Comparison of ENCODE assay signal across 8 cellular contexts in genomic region chr1:54499097-54500029, GRCh38. TPM values are rescaled to one million over a fixed set of nuclear protein-coding genes. Genes with fewer than 3 reads are reported as not detected.
A peak's percentile ranks its signal among the peaks of the same experiment; 100 is the strongest.
DNase-seq lines count a peak whose midpoint lies in the region; ATAC-seq lines count a peak whose summit lies in the region.

No MANE protein-coding gene starts in this region.

- no peak overlapping the region for H2BK15ac ChIP-seq in mesenchymal stem cell (ENCODE audit: low read depth, poor library complexity, severe bottlenecking)

- peaks cover 30 to 53% of the 10 kb centered on the region in 2 donors for H3K27me3 Mint-ChIP-seq in T-cell

- peak; percentile 25 to 31 for DNase-seq in AML-193 (lab: John Stamatoyannopoulos, UW)
- peak; percentile 87 for DNase-seq in H7
- DNase-seq in T-cell, result peak in 19 of 34 experiments; percentile 17 to 50 (median 32)
- peak; percentile 14 for DNase-seq in effector CD4-positive, alpha-beta T cell
- peak; percentile 68 for DNase-seq in mesenchymal stem cell
- DNase-seq in epidermal melanocyte (ENCODE audit: insufficient read length, low spot score), result no peak

- no peak overlapping the region for H3K4ac ChIP-seq in mesenchymal stem cell (ENCODE audit: low read depth in 1 of 2, low read length in 2 of 2)

- peak overlapping the region; percentile 67 to 72 (median 70) for H3K4me3 Mint-ChIP-seq in T-cell

- H3K18ac ChIP-seq in mesenchymal stem cell (ENCODE audit: low read depth in 1 of 2, low read length in 2 of 2), result peak overlapping the region; percentile 37 to 54

- H4K8ac ChIP-seq in mesenchymal stem cell (ENCODE audit: low read length), result peak overlapping the region; percentile 90

- peak; percentile 78 to 91 (median 86) for ATAC-seq in T-cell (replicated peaks in 1 of 4)
- no peak for ATAC-seq in GM21367 (IDR thresholded peaks at IDR 0.05; ENCODE audit: unreplicated experiment)

- H2BK5ac ChIP-seq in mesenchymal stem cell (ENCODE audit: low read depth, low read length, poor library complexity, severe bottlenecking), result no peak overlapping the region

- H3K9ac ChIP-seq in mesenchymal stem cell (ENCODE audit: low read length), result peak overlapping the region; percentile 47

- H3K36me3 ChIP-seq in H7 (replicated peaks; ENCODE audit: control insufficient read depth, insufficient read depth, low read length) (no peaks in the 10 kb centered on the region), mesenchymal stem cell (ENCODE audit: control insufficient read depth in 1 of 2, insufficient read depth in 2 of 2, low read depth in 1 of 2, low read length in 2 of 2) (no peaks in the 10 kb centered on the region), urinary bladder (ENCODE audit: insufficient read depth) (no peaks in the 10 kb centered on the region)

- H3K36me3 Mint-ChIP-seq in T-cell, result no peaks in the 10 kb centered on the region

- peak overlapping the region; percentile 79 for H2AFZ ChIP-seq in mesenchymal stem cell (ENCODE audit: low read depth, low read length)

- H3K27ac ChIP-seq in mesenchymal stem cell (ENCODE audit: low read length, poor library complexity, severe bottlenecking) (no peak overlapping the region), urinary bladder (ENCODE audit: low read depth) (no peak overlapping the region)

- H3K4me3 ChIP-seq in H7 (ENCODE audit: insufficient read depth, low read depth, low read length) (peak overlapping the region; percentile 48), mesenchymal stem cell (ENCODE audit: insufficient read depth in 1 of 2, low read depth in 1 of 2, low read length in 2 of 2) (peak overlapping the region; percentile 37 to 67), urinary bladder (ENCODE audit: low read depth, low read length) (peak overlapping the region; percentile 21)

- H3K27me3 ChIP-seq in H7 (ENCODE audit: control insufficient read depth, insufficient read depth, low read length) (no peaks in the 10 kb centered on the region; the same call in 1 of the 2 replicates), mesenchymal stem cell (ENCODE audit: control insufficient read depth in 1 of 2, insufficient read depth in 1 of 2, low read length in 2 of 2) (peaks cover 50 to 60% of the 10 kb centered on the region in 2 experiments)

- H3K14ac ChIP-seq in mesenchymal stem cell (ENCODE audit: low read length in 2 of 2), result no peak overlapping the region

- WGBS in mesenchymal stem cell, result 19% methylated on average over 35 of the region's 57 CpGs
- WGBS in urinary bladder, result 4% methylated on average over 57 of the region's 57 CpGs

- CTCF ChIA-PET in T-cell (lab: Charles Lee), result interaction anchor here (0.6 to 1.2 kb wide), 9 partner anchors 10 to 1346 kb away, joined by 3 to 11 read pairs (median 4); no protein-coding TSS in a partner anchor

- H4K91ac ChIP-seq in mesenchymal stem cell (ENCODE audit: low read length), result peak overlapping the region; percentile 25

- POLR2A ChIA-PET in T-cell (lab: Charles Lee), result no interaction called here

- H3K4me1 Mint-ChIP-seq in T-cell, result peaks cover 8 to 10% (median 9%) of the 10 kb centered on the region in 3 donors

- no peak overlapping the region for H2AK5ac ChIP-seq in mesenchymal stem cell (ENCODE audit: low read length, severe bottlenecking)

- no peaks in the 10 kb centered on the region for H3K79me1 ChIP-seq in mesenchymal stem cell (replicated peaks; ENCODE audit: low read length, poor library complexity, severe bottlenecking)

- H3K23ac ChIP-seq in mesenchymal stem cell (ENCODE audit: low read length in 2 of 2), result no peak overlapping the region

- no peaks in the 10 kb centered on the region for H3K9me3 Mint-ChIP-seq in T-cell

- peak overlapping the region; percentile 72 for H3K4me2 ChIP-seq in mesenchymal stem cell (ENCODE audit: low read length, poor library complexity, severe bottlenecking)

- H3K9me3 ChIP-seq in mesenchymal stem cell (ENCODE audit: control insufficient read depth, low read length), result peaks cover 3% of the 10 kb centered on the region

- H2BK120ac ChIP-seq in mesenchymal stem cell (ENCODE audit: low read depth, low read length), result no peak overlapping the region

- H2BK12ac ChIP-seq in mesenchymal stem cell (ENCODE audit: low read length in 2 of 2), result peak overlapping the region in 1 of 2 experiments; percentile 51

- H3K27ac Mint-ChIP-seq in T-cell, result no peak overlapping the region

- H3K4me1 ChIP-seq in mesenchymal stem cell (ENCODE audit: control insufficient read depth, insufficient read depth, low read depth, low read length) (peaks cover 16% of the 10 kb centered on the region), urinary bladder (ENCODE audit: insufficient read depth) (no peaks in the 10 kb centered on the region)

RNA-seq across cellular contexts. Expression of gene ACOT11, which starts 48.7 kb away (rescaled TPM):
- total RNA-seq in H7 (2014; rRNA removed; shearing (Covaris generic)), result 5.0 and 5.4 TPM in 2 replicates
- total RNA-seq in T-cell (1 to 10 TPM in 2 of 5 donors, under 1 TPM in 3; 0.60 to 1.4 (median 0.93) TPM), urinary bladder (18.8 TPM)
- 0.83 TPM for polyA plus RNA-seq in mesenchymal stem cell (2013, experiment 1 of 2)
- 0.88 TPM for polyA plus RNA-seq in mesenchymal stem cell (2013, experiment 2 of 2)
- 5.9 TPM for polyA plus RNA-seq in urinary bladder
